In the genomic region with DNA sequence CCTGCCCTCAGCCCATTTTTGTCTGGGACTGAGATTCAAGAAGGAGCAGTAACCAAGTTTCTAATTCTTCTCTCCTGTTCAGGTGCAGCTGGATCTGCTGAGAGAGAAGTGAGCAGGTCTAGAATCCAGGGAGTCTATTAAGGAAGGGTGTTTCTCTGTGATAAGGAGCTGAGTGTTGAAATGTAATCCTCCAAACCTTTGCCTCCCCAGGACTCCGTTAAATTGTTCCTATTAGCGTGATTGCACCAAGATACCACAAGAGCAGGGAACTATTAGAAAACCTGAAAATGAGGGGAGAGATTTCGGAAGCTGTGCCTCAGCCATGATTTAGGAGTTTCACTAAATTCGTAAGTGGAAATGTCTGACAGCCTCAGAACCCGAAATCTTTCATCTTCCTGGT, we compare ENCODE assay signal across 2 cellular contexts.
TF ChIP-seq lines count a peak whose summit lies in the region.

No MANE protein-coding gene starts in this region.

TF ChIP-seq in HEK293, 187 proteins besides CTCF, POLR2A, EP300 and RAD21 (continued from another document and continues in another):
- TF ChIP-seq, protein P1, sequence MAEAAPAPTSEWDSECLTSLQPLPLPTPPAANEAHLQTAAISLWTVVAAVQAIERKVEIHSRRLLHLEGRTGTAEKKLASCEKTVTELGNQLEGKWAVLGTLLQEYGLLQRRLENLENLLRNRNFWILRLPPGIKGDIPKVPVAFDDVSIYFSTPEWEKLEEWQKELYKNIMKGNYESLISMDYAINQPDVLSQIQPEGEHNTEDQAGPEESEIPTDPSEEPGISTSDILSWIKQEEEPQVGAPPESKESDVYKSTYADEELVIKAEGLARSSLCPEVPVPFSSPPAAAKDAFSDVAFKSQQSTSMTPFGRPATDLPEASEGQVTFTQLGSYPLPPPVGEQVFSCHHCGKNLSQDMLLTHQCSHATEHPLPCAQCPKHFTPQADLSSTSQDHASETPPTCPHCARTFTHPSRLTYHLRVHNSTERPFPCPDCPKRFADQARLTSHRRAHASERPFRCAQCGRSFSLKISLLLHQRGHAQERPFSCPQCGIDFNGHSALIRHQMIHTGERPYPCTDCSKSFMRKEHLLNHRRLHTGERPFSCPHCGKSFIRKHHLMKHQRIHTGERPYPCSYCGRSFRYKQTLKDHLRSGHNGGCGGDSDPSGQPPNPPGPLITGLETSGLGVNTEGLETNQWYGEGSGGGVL (tag by site-specific recombination; IDR thresholded peaks at IDR 0.05) = no peak
- TF ChIP-seq, protein P2, sequence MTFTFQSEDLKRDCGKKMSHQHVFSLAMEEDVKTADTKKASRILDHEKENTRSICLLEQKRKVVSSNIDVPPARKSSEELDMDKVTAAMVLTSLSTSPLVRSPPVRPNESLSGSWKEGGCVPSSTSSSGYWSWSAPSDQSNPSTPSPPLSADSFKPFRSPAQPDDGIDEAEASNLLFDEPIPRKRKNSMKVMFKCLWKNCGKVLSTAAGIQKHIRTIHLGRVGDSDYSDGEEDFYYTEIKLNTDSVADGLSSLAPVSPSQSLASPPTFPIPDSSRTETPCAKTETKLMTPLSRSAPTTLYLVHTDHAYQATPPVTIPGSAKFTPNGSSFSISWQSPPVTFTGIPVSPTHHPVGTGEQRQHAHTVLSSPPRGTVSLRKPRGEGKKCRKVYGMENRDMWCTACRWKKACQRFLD (tag by site-specific recombination; IDR thresholded peaks at IDR 0.05) = no peak
- TF ChIP-seq ZSCAN30 (tag by site-specific recombination; IDR thresholded peaks at IDR 0.05) (no peak), ZNF792 (tag by site-specific recombination; IDR thresholded peaks at IDR 0.05) (no peak), ZIC2 (tag by site-specific recombination; IDR thresholded peaks at IDR 0.05) (0 out of 2 replicates have a peak, but pooled peaks have one; percentile 17), EGR2 (tag by site-specific recombination; IDR thresholded peaks at IDR 0.05; ENCODE audit: low read depth) (no peak), ZNF341 (tag by site-specific recombination; IDR thresholded peaks at IDR 0.05; ENCODE audit: low read depth) (no peak), WT1 (tag by site-specific recombination; IDR thresholded peaks at IDR 0.05) (peak; percentile 93), ZFHX2 (tag by site-specific recombination; conservative IDR thresholded peaks at IDR 0.05) (no peak), ZNF791 (tag by site-specific recombination; IDR thresholded peaks at IDR 0.05) (no peak), ZNF133 (tag by site-specific recombination; IDR thresholded peaks at IDR 0.05) (no peak), ZNF138 (tag by site-specific recombination; IDR thresholded peaks at IDR 0.05; ENCODE audit: borderline replicate concordance) (no peak)
- TF ChIP-seq, protein P3, sequence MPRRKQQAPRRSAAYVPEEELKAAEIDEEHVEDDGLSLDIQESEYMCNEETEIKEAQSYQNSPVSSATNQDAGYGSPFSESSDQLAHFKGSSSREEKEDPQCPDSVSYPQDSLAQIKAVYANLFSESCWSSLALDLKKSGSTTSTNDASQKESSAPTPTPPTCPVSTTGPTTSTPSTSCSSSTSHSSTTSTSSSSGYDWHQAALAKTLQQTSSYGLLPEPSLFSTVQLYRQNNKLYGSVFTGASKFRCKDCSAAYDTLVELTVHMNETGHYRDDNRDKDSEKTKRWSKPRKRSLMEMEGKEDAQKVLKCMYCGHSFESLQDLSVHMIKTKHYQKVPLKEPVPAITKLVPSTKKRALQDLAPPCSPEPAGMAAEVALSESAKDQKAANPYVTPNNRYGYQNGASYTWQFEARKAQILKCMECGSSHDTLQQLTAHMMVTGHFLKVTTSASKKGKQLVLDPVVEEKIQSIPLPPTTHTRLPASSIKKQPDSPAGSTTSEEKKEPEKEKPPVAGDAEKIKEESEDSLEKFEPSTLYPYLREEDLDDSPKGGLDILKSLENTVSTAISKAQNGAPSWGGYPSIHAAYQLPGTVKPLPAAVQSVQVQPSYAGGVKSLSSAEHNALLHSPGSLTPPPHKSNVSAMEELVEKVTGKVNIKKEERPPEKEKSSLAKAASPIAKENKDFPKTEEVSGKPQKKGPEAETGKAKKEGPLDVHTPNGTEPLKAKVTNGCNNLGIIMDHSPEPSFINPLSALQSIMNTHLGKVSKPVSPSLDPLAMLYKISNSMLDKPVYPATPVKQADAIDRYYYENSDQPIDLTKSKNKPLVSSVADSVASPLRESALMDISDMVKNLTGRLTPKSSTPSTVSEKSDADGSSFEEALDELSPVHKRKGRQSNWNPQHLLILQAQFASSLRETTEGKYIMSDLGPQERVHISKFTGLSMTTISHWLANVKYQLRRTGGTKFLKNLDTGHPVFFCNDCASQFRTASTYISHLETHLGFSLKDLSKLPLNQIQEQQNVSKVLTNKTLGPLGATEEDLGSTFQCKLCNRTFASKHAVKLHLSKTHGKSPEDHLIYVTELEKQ (tag by site-specific recombination; IDR thresholded peaks at IDR 0.05; ENCODE audit: borderline replicate concordance) = no peak
- TF ChIP-seq, protein P4, sequence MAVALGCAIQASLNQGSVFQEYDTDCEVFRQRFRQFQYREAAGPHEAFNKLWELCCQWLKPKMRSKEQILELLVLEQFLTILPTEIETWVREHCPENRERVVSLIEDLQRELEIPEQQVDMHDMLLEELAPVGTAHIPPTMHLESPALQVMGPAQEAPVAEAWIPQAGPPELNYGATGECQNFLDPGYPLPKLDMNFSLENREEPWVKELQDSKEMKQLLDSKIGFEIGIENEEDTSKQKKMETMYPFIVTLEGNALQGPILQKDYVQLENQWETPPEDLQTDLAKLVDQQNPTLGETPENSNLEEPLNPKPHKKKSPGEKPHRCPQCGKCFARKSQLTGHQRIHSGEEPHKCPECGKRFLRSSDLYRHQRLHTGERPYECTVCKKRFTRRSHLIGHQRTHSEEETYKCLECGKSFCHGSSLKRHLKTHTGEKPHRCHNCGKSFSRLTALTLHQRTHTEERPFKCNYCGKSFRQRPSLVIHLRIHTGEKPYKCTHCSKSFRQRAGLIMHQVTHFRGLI (tag by site-specific recombination; IDR thresholded peaks at IDR 0.05) = no peak
- TF ChIP-seq, protein P5, sequence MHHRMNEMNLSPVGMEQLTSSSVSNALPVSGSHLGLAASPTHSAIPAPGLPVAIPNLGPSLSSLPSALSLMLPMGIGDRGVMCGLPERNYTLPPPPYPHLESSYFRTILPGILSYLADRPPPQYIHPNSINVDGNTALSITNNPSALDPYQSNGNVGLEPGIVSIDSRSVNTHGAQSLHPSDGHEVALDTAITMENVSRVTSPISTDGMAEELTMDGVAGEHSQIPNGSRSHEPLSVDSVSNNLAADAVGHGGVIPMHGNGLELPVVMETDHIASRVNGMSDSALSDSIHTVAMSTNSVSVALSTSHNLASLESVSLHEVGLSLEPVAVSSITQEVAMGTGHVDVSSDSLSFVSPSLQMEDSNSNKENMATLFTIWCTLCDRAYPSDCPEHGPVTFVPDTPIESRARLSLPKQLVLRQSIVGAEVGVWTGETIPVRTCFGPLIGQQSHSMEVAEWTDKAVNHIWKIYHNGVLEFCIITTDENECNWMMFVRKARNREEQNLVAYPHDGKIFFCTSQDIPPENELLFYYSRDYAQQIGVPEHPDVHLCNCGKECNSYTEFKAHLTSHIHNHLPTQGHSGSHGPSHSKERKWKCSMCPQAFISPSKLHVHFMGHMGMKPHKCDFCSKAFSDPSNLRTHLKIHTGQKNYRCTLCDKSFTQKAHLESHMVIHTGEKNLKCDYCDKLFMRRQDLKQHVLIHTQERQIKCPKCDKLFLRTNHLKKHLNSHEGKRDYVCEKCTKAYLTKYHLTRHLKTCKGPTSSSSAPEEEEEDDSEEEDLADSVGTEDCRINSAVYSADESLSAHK (tag by site-specific recombination; IDR thresholded peaks at IDR 0.05) = no peak

TF ChIP-seq in K562, 482 proteins besides CTCF, POLR2A, EP300 and RAD21 (continued from another document):
- TF ChIP-seq KDM1A (IDR thresholded peaks at IDR 0.05) = peak; percentile 40 to 60; a peak in 2 of 4 replicates
- no peak for TF ChIP-seq JUN (IDR thresholded peaks at IDR 0.05; ENCODE audit: borderline replicate concordance, low read depth, low read length)
- no peak for TF ChIP-seq JUN (CRISPR knock-in tag; IDR thresholded peaks at IDR 0.05; ENCODE audit: borderline replicate concordance)
- peak; percentile 45 for TF ChIP-seq CBFA2T2 (conservative IDR thresholded peaks at IDR 0.05)
- TF ChIP-seq NFXL1 (CRISPR knock-in tag; IDR thresholded peaks at IDR 0.05) = no peak
- TF ChIP-seq PML (IDR thresholded peaks at IDR 0.05; ENCODE audit: low read length) = 0 out of 2 replicates have a peak, but pooled peaks have one; percentile 23
- TF ChIP-seq TAL1 (IDR thresholded peaks at IDR 0.05) = peak; percentile 64
- no peak for TF ChIP-seq GATA2 (CRISPR knock-in tag; IDR thresholded peaks at IDR 0.05)
- peak; percentile 34 for TF ChIP-seq MEIS2 (IDR thresholded peaks at IDR 0.05; ENCODE audit: partially characterized antibody)
- TF ChIP-seq CXXC5 (CRISPR knock-in tag; IDR thresholded peaks at IDR 0.05) = 0 out of 2 replicates have a peak, but pooled peaks have one; percentile 10
- no peak for TF ChIP-seq BRF1 (IDR thresholded peaks at IDR 0.05; ENCODE audit: borderline replicate concordance, extremely low read depth, insufficient read length)
- TF ChIP-seq, protein P6, sequence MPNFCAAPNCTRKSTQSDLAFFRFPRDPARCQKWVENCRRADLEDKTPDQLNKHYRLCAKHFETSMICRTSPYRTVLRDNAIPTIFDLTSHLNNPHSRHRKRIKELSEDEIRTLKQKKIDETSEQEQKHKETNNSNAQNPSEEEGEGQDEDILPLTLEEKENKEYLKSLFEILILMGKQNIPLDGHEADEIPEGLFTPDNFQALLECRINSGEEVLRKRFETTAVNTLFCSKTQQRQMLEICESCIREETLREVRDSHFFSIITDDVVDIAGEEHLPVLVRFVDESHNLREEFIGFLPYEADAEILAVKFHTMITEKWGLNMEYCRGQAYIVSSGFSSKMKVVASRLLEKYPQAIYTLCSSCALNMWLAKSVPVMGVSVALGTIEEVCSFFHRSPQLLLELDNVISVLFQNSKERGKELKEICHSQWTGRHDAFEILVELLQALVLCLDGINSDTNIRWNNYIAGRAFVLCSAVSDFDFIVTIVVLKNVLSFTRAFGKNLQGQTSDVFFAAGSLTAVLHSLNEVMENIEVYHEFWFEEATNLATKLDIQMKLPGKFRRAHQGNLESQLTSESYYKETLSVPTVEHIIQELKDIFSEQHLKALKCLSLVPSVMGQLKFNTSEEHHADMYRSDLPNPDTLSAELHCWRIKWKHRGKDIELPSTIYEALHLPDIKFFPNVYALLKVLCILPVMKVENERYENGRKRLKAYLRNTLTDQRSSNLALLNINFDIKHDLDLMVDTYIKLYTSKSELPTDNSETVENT (CRISPR knock-in tag; IDR thresholded peaks at IDR 0.05) = no peak
- TF ChIP-seq, protein P7, sequence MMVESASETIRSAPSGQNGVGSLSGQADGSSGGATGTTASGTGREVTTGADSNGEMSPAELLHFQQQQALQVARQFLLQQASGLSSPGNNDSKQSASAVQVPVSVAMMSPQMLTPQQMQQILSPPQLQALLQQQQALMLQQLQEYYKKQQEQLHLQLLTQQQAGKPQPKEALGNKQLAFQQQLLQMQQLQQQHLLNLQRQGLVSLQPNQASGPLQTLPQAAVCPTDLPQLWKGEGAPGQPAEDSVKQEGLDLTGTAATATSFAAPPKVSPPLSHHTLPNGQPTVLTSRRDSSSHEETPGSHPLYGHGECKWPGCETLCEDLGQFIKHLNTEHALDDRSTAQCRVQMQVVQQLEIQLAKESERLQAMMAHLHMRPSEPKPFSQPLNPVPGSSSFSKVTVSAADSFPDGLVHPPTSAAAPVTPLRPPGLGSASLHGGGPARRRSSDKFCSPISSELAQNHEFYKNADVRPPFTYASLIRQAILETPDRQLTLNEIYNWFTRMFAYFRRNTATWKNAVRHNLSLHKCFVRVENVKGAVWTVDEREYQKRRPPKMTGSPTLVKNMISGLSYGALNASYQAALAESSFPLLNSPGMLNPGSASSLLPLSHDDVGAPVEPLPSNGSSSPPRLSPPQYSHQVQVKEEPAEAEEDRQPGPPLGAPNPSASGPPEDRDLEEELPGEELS (CRISPR knock-in tag; IDR thresholded peaks at IDR 0.05; ENCODE audit: borderline replicate concordance) = no peak
- TF ChIP-seq ZEB2 (IDR thresholded peaks at IDR 0.05) = no peak
- no peak for TF ChIP-seq RUNX1 (IDR thresholded peaks at IDR 0.05; ENCODE audit: low read depth)
- TF ChIP-seq SMARCA5 (IDR thresholded peaks at IDR 0.05) = no peak
- no peak for TF ChIP-seq FOXK2 (conservative IDR thresholded peaks at IDR 0.05 in 1 of 2, IDR thresholded peaks at IDR 0.05 in 1 of 2; ENCODE audit: low read depth in 2 of 2)
- no peak for TF ChIP-seq ZNF224 (CRISPR knock-in tag; IDR thresholded peaks at IDR 0.05)
- TF ChIP-seq CBFA2T3 (IDR thresholded peaks at IDR 0.05) = peak; percentile 67
- TF ChIP-seq, protein P8, sequence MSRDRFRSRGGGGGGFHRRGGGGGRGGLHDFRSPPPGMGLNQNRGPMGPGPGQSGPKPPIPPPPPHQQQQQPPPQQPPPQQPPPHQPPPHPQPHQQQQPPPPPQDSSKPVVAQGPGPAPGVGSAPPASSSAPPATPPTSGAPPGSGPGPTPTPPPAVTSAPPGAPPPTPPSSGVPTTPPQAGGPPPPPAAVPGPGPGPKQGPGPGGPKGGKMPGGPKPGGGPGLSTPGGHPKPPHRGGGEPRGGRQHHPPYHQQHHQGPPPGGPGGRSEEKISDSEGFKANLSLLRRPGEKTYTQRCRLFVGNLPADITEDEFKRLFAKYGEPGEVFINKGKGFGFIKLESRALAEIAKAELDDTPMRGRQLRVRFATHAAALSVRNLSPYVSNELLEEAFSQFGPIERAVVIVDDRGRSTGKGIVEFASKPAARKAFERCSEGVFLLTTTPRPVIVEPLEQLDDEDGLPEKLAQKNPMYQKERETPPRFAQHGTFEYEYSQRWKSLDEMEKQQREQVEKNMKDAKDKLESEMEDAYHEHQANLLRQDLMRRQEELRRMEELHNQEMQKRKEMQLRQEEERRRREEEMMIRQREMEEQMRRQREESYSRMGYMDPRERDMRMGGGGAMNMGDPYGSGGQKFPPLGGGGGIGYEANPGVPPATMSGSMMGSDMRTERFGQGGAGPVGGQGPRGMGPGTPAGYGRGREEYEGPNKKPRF (IDR thresholded peaks at IDR 0.05; ENCODE audit: low read depth, low read length) = no peak
- TF ChIP-seq CHCHD3 (CRISPR knock-in tag; IDR thresholded peaks at IDR 0.05) = no peak
- no peak for TF ChIP-seq CHD2 (IDR thresholded peaks at IDR 0.05; ENCODE audit: low read depth, low read length)
- TF ChIP-seq ZNF3 (CRISPR knock-in tag; IDR thresholded peaks at IDR 0.05) = no peak
- no peak for TF ChIP-seq ZC3H11A (IDR thresholded peaks at IDR 0.05; ENCODE audit: low read depth, low read length)
- TF ChIP-seq TEAD4 (IDR thresholded peaks at IDR 0.05; ENCODE audit: low read length) = peak; percentile 65; the same call in 1 of the 2 replicates
- no peak for TF ChIP-seq TEAD4 (CRISPR knock-in tag; IDR thresholded peaks at IDR 0.05; ENCODE audit: borderline replicate concordance)
- no peak for TF ChIP-seq FOXK1 (CRISPR knock-in tag; IDR thresholded peaks at IDR 0.05; ENCODE audit: borderline replicate concordance)
